9 cellular contexts compared by ENCODE assay signal in the genomic region with DNA sequence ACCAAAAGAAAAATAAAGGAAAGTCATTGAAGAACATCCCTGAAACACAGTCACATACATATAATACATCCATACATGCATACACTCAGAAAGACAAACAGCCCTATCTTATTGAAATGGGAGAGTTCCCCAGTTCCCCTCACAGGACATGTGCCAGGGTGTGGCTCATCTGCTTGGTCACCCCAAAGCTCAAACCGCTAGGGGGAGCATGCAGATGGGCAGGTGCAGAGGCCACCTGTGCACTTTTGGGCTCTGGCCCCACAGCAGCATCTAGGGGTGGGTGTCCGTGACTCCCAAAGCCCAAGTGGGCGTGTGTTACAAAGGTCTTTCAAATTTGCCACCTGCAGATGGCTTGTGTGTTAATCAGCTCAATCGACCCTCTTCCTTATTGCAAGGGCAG.
DNase-seq lines count a peak whose midpoint lies in the region; ATAC-seq and TF ChIP-seq lines count a peak whose summit lies in the region.
"Had no signal": no experiment of that assay in that cellular context is flagged by ENCODE, and none has a peak within 500 bp of the region (broad histone marks: within the 10 kb centered on the region; RNA-seq: fewer than 3 reads in every experiment).

No MANE protein-coding gene starts in this region.

- DNase-seq in GM10248 (ENCODE audit: extremely low spot score) (peak; percentile 24), activated T-cell treated with anti-CD3 and anti-CD28 coated beads for 48 hours (ENCODE audit: low read depth) (peak; percentile 30), memory B cell (ENCODE audit: low spot score in 2 of 2) (peak in 1 of 2 donors; percentile 5), LoVo (ENCODE audit: low spot score) (no peak), NCI-H345 treated with DMSO at 0.1 percent for 48 hours (lab: John Stamatoyannopoulos, UW; ENCODE audit: unreplicated experiment) (no peak), stomach (no peak)

- peaks cover 2% of the 10 kb centered on the region for H3K4me1 Mint-ChIP-seq in memory B cell

- no peak for TF ChIP-seq EP300 in stomach (IDR thresholded peaks at IDR 0.05)

- 40 to 57% (median 42%) methylated on average over 4 of the region's 4 CpGs for WGBS in stomach, 5 donors

- intact Hi-C loops in stomach (cut with DNase I; ENCODE audit: low total_unique reads) = no loop called here

- peaks cover 4% of the 10 kb centered on the region for H3K27me3 Mint-ChIP-seq in memory B cell

- POLR2A ChIA-PET in GM10248 (lab: Yijun Ruan, JAX) = no interaction called here

- no peak overlapping the region for H3K4me3 ChIP-seq in stomach
- H3K4me3 ChIP-seq: thoracic aorta had no signal

- H3K9me3 ChIP-seq in stomach = peaks cover 0 to 13% (median 0%) of the 10 kb centered on the region in 4 donors
- H3K9me3 ChIP-seq: thoracic aorta had no signal

- H3K36me3 ChIP-seq in stomach = no peaks in the 10 kb centered on the region
- H3K36me3 ChIP-seq: thoracic aorta had no signal

- no peak for TF ChIP-seq POLR2A in stomach (IDR thresholded peaks at IDR 0.05)

- TF ChIP-seq CTCF in GM10248 (IDR thresholded peaks at IDR 0.05; ENCODE audit: control extremely low read depth, extremely low read depth, low read depth, missing control alignments) (peak; percentile 56), stomach (IDR thresholded peaks at IDR 0.05) (no peak)

- H3K4me3 Mint-ChIP-seq in memory B cell = no peak overlapping the region

- H3K27ac ChIP-seq in stomach = no peak overlapping the region
- H3K27ac ChIP-seq: thoracic aorta had no signal

- H3K36me3 Mint-ChIP-seq in memory B cell = no peaks in the 10 kb centered on the region

- H3K27ac Mint-ChIP-seq in memory B cell = no peak overlapping the region

- H3K9me3 Mint-ChIP-seq in memory B cell = no peaks in the 10 kb centered on the region

- ATAC-seq in HG02588 (IDR thresholded peaks at IDR 0.05; ENCODE audit: unreplicated experiment) = peak; percentile 51
- peak; percentile 38 for ATAC-seq in memory B cell (ENCODE audit: low read depth)
- ATAC-seq in GM18520 (IDR thresholded peaks at IDR 0.05; ENCODE audit: unreplicated experiment) = no peak

- no peaks in the 10 kb centered on the region for H3K4me1 ChIP-seq in stomach

- peaks cover 0 to 2% (median 0%) of the 10 kb centered on the region in 3 donors for H3K27me3 ChIP-seq in stomach

- CTCF ChIA-PET in GM10248 (lab: Yijun Ruan, JAX) = interaction anchor here (0.8 to 4.7 kb wide), 10 partner anchors 13 to 347 kb away, joined by 3 to 26 read pairs (median 4); no protein-coding TSS in a partner anchor

Comparison
In these comparisons a context has a peak if more than half of its experiments do, and no peak if none do; other contexts are left out.
1. DNase-seq: peak in GM10248 (single experiment) and activated T-cell treated with anti-CD3 and anti-CD28 coated beads for 48 hours (single experiment); none in LoVo (single experiment), NCI-H345 treated with DMSO at 0.1 percent for 48 hours (single experiment) and stomach (single experiment).